ENCODE assay signal across 8 cellular contexts in genomic region chr16:46929378-46930332, GRCh38. TPM values are rescaled to one million over a fixed set of nuclear protein-coding genes. Genes with fewer than 3 reads are reported as not detected.
A peak's percentile ranks its signal among the peaks of the same experiment; 100 is the strongest.
DNase-seq lines count a peak whose midpoint lies in the region; ATAC-seq lines count a peak whose summit lies in the region.

No MANE protein-coding gene starts in this region.

- no peak overlapping the region for H3K9ac ChIP-seq in Karpas-422 (ENCODE audit: low read length)

- no peaks in the 10 kb centered on the region for H3K9me2 ChIP-seq in Karpas-422 (replicated peaks; ENCODE audit: insufficient read depth, low read length)

- peak; percentile 69 for ATAC-seq in GM19467 (IDR thresholded peaks at IDR 0.05; ENCODE audit: unreplicated experiment)

- no peaks in the 10 kb centered on the region for H3K9me3 ChIP-seq in Karpas-422 (ENCODE audit: low read length)

- H3K27ac ChIP-seq in Karpas-422 (ENCODE audit: low read length), result no peak overlapping the region

- H2AFZ ChIP-seq in Karpas-422 (ENCODE audit: low read length), result no peak overlapping the region

- no peak overlapping the region for H3K4me3 ChIP-seq in Karpas-422 (ENCODE audit: low read length)

- peaks cover 9% of the 10 kb centered on the region; the same call in 1 of the 2 replicates for H3K36me3 ChIP-seq in Karpas-422 (ENCODE audit: insufficient read depth, low read length)

- H3K79me2 ChIP-seq in Karpas-422 (ENCODE audit: low read length), result no peaks in the 10 kb centered on the region

- peak; percentile 24 for DNase-seq in Caki2 (ENCODE audit: low read depth)
- peak; percentile 89 for DNase-seq in Karpas-422
- DNase-seq in activated CD4-positive, CD25-positive, alpha-beta regulatory T cell treated with anti-CD3 and anti-CD28 coated beads, Interleukin-2, amount 50 U/mL, for 72 hours, result peak; percentile 77
- DNase-seq in cerebellum (ENCODE audit: low spot score), result peak; percentile 65
- DNase-seq in left kidney (ENCODE audit: low read depth, low spot score), result peak; percentile 79
- DNase-seq in stimulated activated CD4-positive, alpha-beta T cell treated with anti-CD3 and anti-CD28 coated beads, Interleukin-4, amount 100 ng/mL, for 1 hour, result peak; percentile 66
- DNase-seq in COR-L47 (lab: John Stamatoyannopoulos, UW), result no peak

- H3K4me2 ChIP-seq in Karpas-422 (ENCODE audit: low read depth, low read length, poor library complexity, severe bottlenecking), result no peak overlapping the region

- in situ Hi-C loops in Caki2 (cut with HindIII; ENCODE audit: low pct_unique_long_range_greater_than_20kb, low sequenced_read_pairs), result no loop called here

- no peaks in the 10 kb centered on the region for H3K27me3 ChIP-seq in Karpas-422 (ENCODE audit: low read length)

- no peaks in the 10 kb centered on the region for H4K20me1 ChIP-seq in Karpas-422 (ENCODE audit: insufficient read depth, low read depth, low read length)

- peaks cover 17% of the 10 kb centered on the region for H3K4me1 ChIP-seq in Karpas-422 (ENCODE audit: low read length)

RNA-seq across cellular contexts. Expression of gene DNAJA2, which starts 43.8 kb away (rescaled TPM):
- 49.8 and 62.8 TPM in 2 replicates for total RNA-seq in Caki2 (2014; rRNA removed; shearing (Covaris generic); ENCODE audit: low replicate concordance)
- 61.7 and 81.0 TPM in 2 replicates for total RNA-seq in Karpas-422 (2014; rRNA removed; shearing (Covaris generic); ENCODE audit: low replicate concordance)
- total RNA-seq in cerebellum, result 49.3 TPM

RNA-seq across cellular contexts. Expression of gene GPT2, which starts 45.5 kb away (rescaled TPM):
- total RNA-seq in Caki2 (2014; rRNA removed; shearing (Covaris generic); ENCODE audit: low replicate concordance), result 19.8 and 28.5 TPM in 2 replicates
- 42.6 and 57.5 TPM in 2 replicates for total RNA-seq in Karpas-422 (2014; rRNA removed; shearing (Covaris generic); ENCODE audit: low replicate concordance)
- total RNA-seq in cerebellum, result 17.4 TPM
